24 cellular contexts compared by ENCODE assay signal in the genomic region with DNA sequence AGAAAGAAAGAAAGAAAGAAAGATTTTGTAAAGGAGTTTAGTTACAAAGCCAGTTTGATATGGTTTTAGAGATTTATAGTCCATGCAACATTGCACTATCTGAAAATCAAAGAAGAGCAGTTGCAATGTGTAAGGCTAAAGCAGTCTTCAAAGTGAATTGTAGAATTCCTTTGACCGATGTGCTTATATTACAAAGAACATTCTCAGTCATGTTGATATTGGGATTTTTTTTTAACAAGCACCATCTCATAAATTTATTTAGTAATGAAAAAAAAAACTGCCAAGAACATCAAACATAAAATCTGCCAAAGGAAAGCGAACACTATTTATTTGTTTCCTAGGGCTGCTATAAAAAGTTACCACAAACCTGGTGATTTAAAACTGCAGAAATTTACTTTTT.
"Had no signal": no experiment of that assay in that cellular context is flagged by ENCODE, and none has a peak within 500 bp of the region (broad histone marks: within the 10 kb centered on the region; RNA-seq: fewer than 3 reads in every experiment).

No MANE protein-coding gene starts in this region.

- ATAC-seq: natural killer cell; right lobe of liver; stimulated activated naive B cell treated with anti-CD40 and anti-IgM and Interleukin-4, amounts not matched to agents 10 μg/mL and 1 μg/mL and 100 μg/mL, for 72 hours; stimulated activated naive CD8-positive, alpha-beta T cell treated with anti-CD3 and anti-CD28 coated beads, Interleukin-15, Interleukin-2, amounts not matched to agents 100 U/mL and 50 U/mL, for 24 hours had no signal

- H3K4me1 Mint-ChIP-seq: immature natural killer cell; naive B cell; natural killer cell; nephron progenitor cell; stimulated activated naive B cell treated with anti-CD40 and anti-IgM and Interleukin-4, amounts not matched to agents 10 μg/mL and 1 μg/mL and 100 μg/mL, for 72 hours had no signal

- H3K9me3 Mint-ChIP-seq: mesothelial cell of epicardium; nephron progenitor cell; neural progenitor cell; stimulated activated naive B cell treated with anti-CD40 and anti-IgM and Interleukin-4, amounts not matched to agents 10 μg/mL and 1 μg/mL and 100 μg/mL, for 72 hours had no signal

- H3K4me3 ChIP-seq: left ventricle myocardium inferior, lung, neural progenitor cell, ovary, right atrium auricular region, right lobe of liver, stomach, testis, thyroid gland, transverse colon, upper lobe of left lung had no signal

- DNase-seq: hypothalamus; immature natural killer cell; left ventricle myocardium inferior; naive B cell; natural killer cell; nephron progenitor cell; ovary; right lobe of liver; stimulated activated CD4-positive, alpha-beta T cell treated with anti-CD3 and anti-CD28 coated beads, Interleukin-12 subunit alpha, Interleukin-12 subunit beta, amount 100 ng/mL, for 4 hours; stimulated activated CD4-positive, alpha-beta T cell treated with anti-CD3 and anti-CD28 coated beads, Interleukin-15, amount 100 ng/mL, for 24 hours; stimulated activated CD4-positive, alpha-beta T cell treated with anti-CD3 and anti-CD28 coated beads, Interleukin-2, amount 100 ng/mL, for 24 hours; stimulated activated CD4-positive, alpha-beta T cell treated with anti-CD3 and anti-CD28 coated beads, Interleukin-4, amount 100 ng/mL, for 1 hour; stimulated activated naive B cell treated with anti-CD40 and anti-IgM and Interleukin-4, amounts not matched to agents 10 μg/mL and 1 μg/mL and 100 μg/mL, for 72 hours; stimulated activated naive CD8-positive, alpha-beta T cell treated with anti-CD3 and anti-CD28 coated beads, Interleukin-15, Interleukin-2, amounts not matched to agents 100 U/mL and 50 U/mL, for 24 hours; stomach; testis; thyroid gland; transverse colon; upper lobe of left lung had no signal

- H3K27ac Mint-ChIP-seq: immature natural killer cell; mesothelial cell of epicardium; naive B cell; natural killer cell; nephron progenitor cell; neural progenitor cell; progenitor cell of endocrine pancreas; stimulated activated naive B cell treated with anti-CD40 and anti-IgM and Interleukin-4, amounts not matched to agents 10 μg/mL and 1 μg/mL and 100 μg/mL, for 72 hours had no signal

- H3K27ac ChIP-seq: left ventricle myocardium inferior, neural progenitor cell, ovary, right atrium auricular region, right lobe of liver, stomach, testis, thyroid gland, transverse colon, upper lobe of left lung had no signal

- H3K4me1 ChIP-seq: left ventricle myocardium inferior, right atrium auricular region, right lobe of liver, stomach, testis, thyroid gland, transverse colon, upper lobe of left lung had no signal

- H3K36me3 ChIP-seq: left ventricle myocardium inferior, neural progenitor cell, ovary, right atrium auricular region, right lobe of liver, stomach, thyroid gland, transverse colon, upper lobe of left lung had no signal

- H3K27me3 ChIP-seq: neural progenitor cell, ovary, right atrium auricular region, right lobe of liver, stomach, testis, thyroid gland, transverse colon, upper lobe of left lung had no signal

- H3K9me3 ChIP-seq: left ventricle myocardium inferior, ovary, right atrium auricular region, right lobe of liver, stomach, testis, thyroid gland, transverse colon, upper lobe of left lung had no signal

- H3K27me3 Mint-ChIP-seq: naive B cell; progenitor cell of endocrine pancreas; stimulated activated naive B cell treated with anti-CD40 and anti-IgM and Interleukin-4, amounts not matched to agents 10 μg/mL and 1 μg/mL and 100 μg/mL, for 72 hours had no signal

- H3K36me3 Mint-ChIP-seq: immature natural killer cell; mesothelial cell of epicardium; naive B cell; natural killer cell; neural progenitor cell; stimulated activated naive B cell treated with anti-CD40 and anti-IgM and Interleukin-4, amounts not matched to agents 10 μg/mL and 1 μg/mL and 100 μg/mL, for 72 hours had no signal

- H3K4me3 Mint-ChIP-seq: immature natural killer cell; mesothelial cell of epicardium; naive B cell; natural killer cell; nephron progenitor cell; neural progenitor cell; stimulated activated naive B cell treated with anti-CD40 and anti-IgM and Interleukin-4, amounts not matched to agents 10 μg/mL and 1 μg/mL and 100 μg/mL, for 72 hours had no signal
